1 cellular context compared by ENCODE assay signal in the genomic region with DNA sequence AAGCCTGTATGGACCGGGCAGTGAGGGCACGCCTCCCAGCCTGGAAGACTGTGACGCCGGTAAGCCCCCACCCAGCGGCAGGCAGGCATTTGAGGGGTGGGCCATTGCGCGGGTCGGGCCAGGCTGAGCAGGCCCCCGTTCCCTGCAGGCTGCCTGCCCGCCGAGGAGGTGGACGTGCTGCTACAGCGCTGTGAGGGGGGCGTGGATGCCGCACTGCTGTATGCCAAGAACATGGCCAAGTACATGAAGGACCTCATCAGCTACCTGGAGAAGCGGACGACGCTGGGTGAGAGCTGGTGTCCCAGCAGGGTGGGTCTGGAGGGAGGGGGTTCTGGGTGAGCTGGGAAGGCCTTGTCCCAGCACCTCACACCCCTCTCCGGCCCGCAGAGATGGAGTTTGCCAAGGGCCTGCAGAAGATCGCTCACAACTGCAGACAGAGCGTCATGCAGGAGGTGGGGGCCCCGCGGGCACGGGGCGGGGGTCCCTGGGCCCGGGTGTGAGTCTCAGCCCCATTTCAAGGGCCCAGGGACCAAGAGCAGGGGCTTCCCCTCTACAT.
TF ChIP-seq lines count a peak whose summit lies in the region.

No MANE protein-coding gene starts in this region.

TF ChIP-seq in SK-N-SH, 30 proteins besides CTCF, POLR2A, EP300 and RAD21:
- TF ChIP-seq, protein P1, sequence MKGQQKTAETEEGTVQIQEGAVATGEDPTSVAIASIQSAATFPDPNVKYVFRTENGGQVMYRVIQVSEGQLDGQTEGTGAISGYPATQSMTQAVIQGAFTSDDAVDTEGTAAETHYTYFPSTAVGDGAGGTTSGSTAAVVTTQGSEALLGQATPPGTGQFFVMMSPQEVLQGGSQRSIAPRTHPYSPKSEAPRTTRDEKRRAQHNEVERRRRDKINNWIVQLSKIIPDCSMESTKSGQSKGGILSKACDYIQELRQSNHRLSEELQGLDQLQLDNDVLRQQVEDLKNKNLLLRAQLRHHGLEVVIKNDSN (IDR thresholded peaks at IDR 0.05; ENCODE audit: borderline replicate concordance, low read depth), result no peak
- TF ChIP-seq, protein P2, sequence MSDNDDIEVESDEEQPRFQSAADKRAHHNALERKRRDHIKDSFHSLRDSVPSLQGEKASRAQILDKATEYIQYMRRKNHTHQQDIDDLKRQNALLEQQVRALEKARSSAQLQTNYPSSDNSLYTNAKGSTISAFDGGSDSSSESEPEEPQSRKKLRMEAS (IDR thresholded peaks at IDR 0.05; ENCODE audit: low read depth), result no peak
- TF ChIP-seq FOSL2 (IDR thresholded peaks at IDR 0.05; ENCODE audit: borderline replicate concordance, low read depth), result no peak
- no peak for TF ChIP-seq RFX5 (IDR thresholded peaks at IDR 0.05; ENCODE audit: low read length)
